21 cellular contexts compared by ENCODE assay signal in genomic region chr1:224785622-224786021, GRCh38.
"Had no signal": no experiment of that assay in that cellular context is flagged by ENCODE, and none has a peak within 500 bp of the region (broad histone marks: within the 10 kb centered on the region; RNA-seq: fewer than 3 reads in every experiment).

No MANE protein-coding gene starts in this region.

- H3K27ac ChIP-seq: esophagus squamous epithelium, foreskin keratinocyte, ovary, right atrium auricular region, sigmoid colon, suprapubic skin, thyroid gland, upper lobe of left lung, uterus had no signal

- H3K9me3 ChIP-seq: esophagus squamous epithelium, ovary, right atrium auricular region, sigmoid colon, suprapubic skin, thyroid gland, upper lobe of left lung, uterus had no signal

- ATAC-seq: foreskin keratinocyte, left cardiac atrium, left ventricle myocardium superior, natural killer cell had no signal

- H3K36me3 ChIP-seq: esophagus squamous epithelium, ovary, right atrium auricular region, sigmoid colon, suprapubic skin, thyroid gland, upper lobe of left lung, uterus had no signal

- H3K4me3 ChIP-seq: esophagus squamous epithelium, lung, ovary, right atrium auricular region, sigmoid colon, skin epidermis, suprapubic skin, thyroid gland, upper lobe of left lung, uterus had no signal

- H3K27ac Mint-ChIP-seq: immature natural killer cell, natural killer cell had no signal

- H3K27me3 ChIP-seq: esophagus squamous epithelium, ovary, right atrium auricular region, sigmoid colon, suprapubic skin, thyroid gland, upper lobe of left lung, uterus had no signal

- H3K9me3 Mint-ChIP-seq: neural crest cell had no signal

- H3K36me3 Mint-ChIP-seq: immature natural killer cell, natural killer cell had no signal

- FAIRE-seq: colon, kidney had no signal

- H3K4me3 Mint-ChIP-seq: immature natural killer cell, natural killer cell, neural crest cell had no signal

- H3K4me1 ChIP-seq: foreskin keratinocyte, right atrium auricular region, sigmoid colon, thyroid gland, uterus had no signal

- H3K4me1 Mint-ChIP-seq: neural crest cell had no signal

- DNase-seq: dermis blood vessel endothelial cell; esophagus squamous epithelium; foreskin keratinocyte; immature natural killer cell; kidney; left cardiac atrium; left ventricle myocardium superior; natural killer cell; ovary; sigmoid colon; stimulated activated CD4-positive, alpha-beta T cell treated with anti-CD3 and anti-CD28 coated beads, Interleukin-12 subunit alpha, Interleukin-12 subunit beta, amount 100 ng/mL, for 4 hours; stimulated activated naive CD4-positive, alpha-beta T cell treated with Interleukin-2 at 50 U/mL for 16 hours; thyroid gland; upper lobe of left lung; uterus had no signal
